Comparison of ENCODE assay signal across 24 cellular contexts in the genomic region with DNA sequence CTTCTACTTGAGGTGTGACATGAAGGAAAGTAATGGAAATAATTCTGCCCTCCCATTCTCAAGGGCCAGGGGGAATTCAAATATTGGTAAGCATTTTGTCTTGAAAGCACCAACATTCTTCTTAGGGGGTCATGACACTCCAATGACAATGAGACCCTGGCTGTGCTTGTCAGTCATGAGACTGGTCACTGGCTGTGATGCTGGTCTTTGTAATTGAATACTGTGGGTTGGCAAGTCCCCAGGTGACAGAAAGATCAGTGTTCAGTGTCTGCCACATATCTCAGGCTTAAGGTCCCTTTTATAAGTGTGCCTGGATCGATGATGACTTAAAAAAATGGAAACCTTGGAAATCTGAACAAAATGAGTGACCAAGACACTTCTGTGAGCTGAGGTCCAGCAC.
DNase-seq lines count a peak whose midpoint lies in the region; ATAC-seq, FAIRE-seq and TF ChIP-seq lines count a peak whose summit lies in the region.
"Had no signal": no experiment of that assay in that cellular context is flagged by ENCODE, and none has a peak within 500 bp of the region (broad histone marks: within the 10 kb centered on the region; RNA-seq: fewer than 3 reads in every experiment).

No MANE protein-coding gene starts in this region.

- H4K20me1 ChIP-seq in HepG2 (ENCODE audit: insufficient read depth, low read length): no peaks in the 10 kb centered on the region
- H4K20me1 ChIP-seq: BLaER1 treated with 17β-estradiol and CSF1 and Interleukin-3, amounts not matched to agents 10 nM and 100 nM had no signal

- H3K9ac ChIP-seq in liver (ENCODE audit: low read depth in 1 of 2, low read length in 2 of 2) (no peak overlapping the region), HepG2 (ENCODE audit: insufficient read depth, low read depth, low read length) (no peak overlapping the region)
- H3K9ac ChIP-seq: BLaER1 treated with 17β-estradiol and CSF1 and Interleukin-3, amounts not matched to agents 10 nM and 100 nM; GM23248 had no signal

- TF ChIP-seq CTCF in liver (IDR thresholded peaks at IDR 0.05; ENCODE audit: low read depth, low read length, missing input control): no peak
- no peak for TF ChIP-seq CTCF in HepG2 (CRISPR knock-in tag; IDR thresholded peaks at IDR 0.05)
- no peak for TF ChIP-seq CTCF in gastrocnemius medialis (IDR thresholded peaks at IDR 0.05 in 4 of 5, conservative IDR thresholded peaks at IDR 0.05 in 1 of 5)

- intact Hi-C loops in HepG2 (cut with micrococcal nuclease; ENCODE audit: unreplicated experiment) (no loop called here), gastrocnemius medialis (cut with DNase I; ENCODE audit: low total_unique reads) (no loop called here)

- no peak for FAIRE-seq in HepG2 (lab: Jason Lieb, UNC)
- FAIRE-seq: A549, D721Med, GM12891 had no signal

- H3K27ac ChIP-seq in liver (ENCODE audit: low read depth in 1 of 2, low read length in 2 of 2): no peak overlapping the region
- no peak overlapping the region for H3K27ac ChIP-seq in HepG2 (ENCODE audit: extremely low read length, insufficient read depth, low read length)
- peak overlapping the region in 2 of 4 donors; percentile 25 to 44 for H3K27ac ChIP-seq in gastrocnemius medialis
- H3K27ac ChIP-seq: 22Rv1; A549; BLaER1 treated with 17β-estradiol and CSF1 and Interleukin-3, amounts not matched to agents 10 nM and 100 nM; GM23248 had no signal

- CTCF ChIA-PET in HepG2 (lab: Yijun Ruan, JAX; ENCODE audit: low intra/inter-chr PET ratio, low total read pairs): no interaction called here

- no peaks in the 10 kb centered on the region for H3K4me1 ChIP-seq in liver (ENCODE audit: control insufficient read depth in 4 of 4, insufficient read depth in 4 of 4, low read length in 3 of 4)
- H3K4me1 ChIP-seq in HepG2 (ENCODE audit: insufficient read depth, low read length): peaks cover 9% of the 10 kb centered on the region; the same call in 1 of the 2 replicates
- peaks cover 0 to 2% of the 10 kb centered on the region in 2 donors for H3K4me1 ChIP-seq in gastrocnemius medialis
- H3K4me1 ChIP-seq: A549; BE2C; BLaER1 treated with 17β-estradiol and CSF1 and Interleukin-3, amounts not matched to agents 10 nM and 100 nM; HAP-1 had no signal

- peak overlapping the region in 2 of 3 donors; percentile 35 to 70 for H3K4me3 ChIP-seq in liver (ENCODE audit: low read depth in 1 of 3, low read length in 3 of 3)
- no peak overlapping the region for H3K4me3 ChIP-seq in HepG2 (replicated peaks in 1 of 3; ENCODE audit: insufficient read depth in 1 of 3, low read depth in 2 of 3, low read length in 3 of 3)
- no peak overlapping the region for H3K4me3 ChIP-seq in gastrocnemius medialis
- H3K4me3 ChIP-seq: A549; BLaER1 treated with 17β-estradiol and CSF1 and Interleukin-3, amounts not matched to agents 10 nM and 100 nM; GM23248; HAP-1 had no signal

- TF ChIP-seq POLR2A in HepG2 (IDR thresholded peaks at IDR 0.05; ENCODE audit: insufficient read depth in 1 of 2, low read depth in 2 of 2, low read length in 2 of 2) (no peak), gastrocnemius medialis (IDR thresholded peaks at IDR 0.05) (no peak)

- H3K4me2 ChIP-seq in HepG2 (ENCODE audit: low read depth, low read length): no peak overlapping the region
- H3K4me2 ChIP-seq: A549; BLaER1 treated with 17β-estradiol and CSF1 and Interleukin-3, amounts not matched to agents 10 nM and 100 nM had no signal

- no peaks in the 10 kb centered on the region for H3K79me2 ChIP-seq in HepG2 (ENCODE audit: insufficient read depth, low read length)

- peaks cover 11 to 50% (median 44%) of the 10 kb centered on the region in 4 donors for H3K9me3 ChIP-seq in liver (ENCODE audit: control insufficient read depth in 4 of 4, low read length in 3 of 4)
- H3K9me3 ChIP-seq in HepG2 (ENCODE audit: low read length): peaks cover 60% of the 10 kb centered on the region
- peaks cover 0 to 3% (median 0%) of the 10 kb centered on the region in 3 donors for H3K9me3 ChIP-seq in gastrocnemius medialis
- H3K9me3 ChIP-seq: HAP-1 had no signal

- WGBS in liver: 57% methylated on average over 1 of the region's 1 CpG
- 70% methylated on average over 1 of the region's 1 CpG for WGBS in HepG2 (ENCODE audit: low lambda C conversion rate)

- BruUV-seq in HepG2 (replicated peaks; lab: Mats Ljungman, UMichigan): no TSS peak

- no peak for DNase-seq in HepG2 (ENCODE audit: low spot score)
- DNase-seq in myocyte (ENCODE audit: low read depth): peak; percentile 73
- DNase-seq in gastrocnemius medialis: no peak
- no peak for DNase-seq in SW480 (ENCODE audit: low spot score)
- DNase-seq: ACHN; AML-193; BE2C; CD4-positive, alpha-beta T cell; CD8-positive, alpha-beta memory T cell; DMS 273 treated with DMSO at 0.1 percent for 48 hours; DMS53; DMS79 treated with DMSO at 0.1 percent for 48 hours; GF-D8; GM23248; HFFc6 had no signal

- POLR2A ChIA-PET in HepG2 (lab: Yijun Ruan, JAX): no interaction called here

- H3K27me3 ChIP-seq in liver (ENCODE audit: control insufficient read depth in 4 of 4, insufficient read depth in 4 of 4, low read length in 3 of 4): no peaks in the 10 kb centered on the region
- no peaks in the 10 kb centered on the region for H3K27me3 ChIP-seq in HepG2 (ENCODE audit: control insufficient read depth in 1 of 2, insufficient read depth in 2 of 2, low read length in 2 of 2)
- H3K27me3 ChIP-seq in gastrocnemius medialis: no peaks in the 10 kb centered on the region
- H3K27me3 ChIP-seq: BE2C; BLaER1 treated with 17β-estradiol and CSF1 and Interleukin-3, amounts not matched to agents 10 nM and 100 nM had no signal

- H3K36me3 ChIP-seq in liver (ENCODE audit: control insufficient read depth in 4 of 4, insufficient read depth in 3 of 4, low read depth in 1 of 4, low read length in 3 of 4) (peaks cover 8 to 77% (median 63%) of the 10 kb centered on the region in 4 donors), HepG2 (replicated peaks in 1 of 2; ENCODE audit: control insufficient read depth in 1 of 2, insufficient read depth in 2 of 2, low read length in 2 of 2) (peaks cover 4 to 45% of the 10 kb centered on the region in 2 experiments; a peak in 4 of 5 replicates), gastrocnemius medialis (peaks cover 0 to 91% of the 10 kb centered on the region in 2 donors)
- H3K36me3 ChIP-seq: HAP-1 had no signal

- in situ Hi-C loops in HepG2 (cut with HindIII; ENCODE audit: extremely low pct_ligation_motif_present, low pct_unique_long_range_greater_than_20kb): no loop called here
- in situ Hi-C loops in gastrocnemius medialis (cut with MboI; ENCODE audit: low sequenced_read_pairs in 4 of 4): no loop called here

- ATAC-seq in HepG2 (no peak), gastrocnemius medialis (peak; percentile 36 to 62), GM19324 (IDR thresholded peaks at IDR 0.05; ENCODE audit: low FRiP score, unreplicated experiment) (no peak), HG02884 (IDR thresholded peaks at IDR 0.05; ENCODE audit: unreplicated experiment) (no peak)
- ATAC-seq: A549 had no signal

- no peak for TF ChIP-seq RAD21 in liver (IDR thresholded peaks at IDR 0.05)
- no peak for TF ChIP-seq RAD21 in HepG2 (CRISPR knock-in tag; IDR thresholded peaks at IDR 0.05)

- H2AFZ ChIP-seq in HepG2 (ENCODE audit: low read length): no peak overlapping the region
- H2AFZ ChIP-seq: GM23248 had no signal

- TF ChIP-seq EP300 in HepG2 (IDR thresholded peaks at IDR 0.05; ENCODE audit: low read depth in 2 of 2, low read length in 2 of 2): no peak
- TF ChIP-seq EP300 in HepG2 (CRISPR knock-in tag; IDR thresholded peaks at IDR 0.05; ENCODE audit: borderline replicate concordance): no peak

TF ChIP-seq in liver, 16 proteins besides CTCF, POLR2A, EP300 and RAD21 (continues in another document):
- no peak for TF ChIP-seq FOXA2 (IDR thresholded peaks at IDR 0.05)

TF ChIP-seq in HepG2, 621 proteins besides CTCF, POLR2A, EP300 and RAD21 (continues in another document):
- no peak for TF ChIP-seq POLR2G (IDR thresholded peaks at IDR 0.05; ENCODE audit: low read depth, low read length)
- TF ChIP-seq, protein P1, sequence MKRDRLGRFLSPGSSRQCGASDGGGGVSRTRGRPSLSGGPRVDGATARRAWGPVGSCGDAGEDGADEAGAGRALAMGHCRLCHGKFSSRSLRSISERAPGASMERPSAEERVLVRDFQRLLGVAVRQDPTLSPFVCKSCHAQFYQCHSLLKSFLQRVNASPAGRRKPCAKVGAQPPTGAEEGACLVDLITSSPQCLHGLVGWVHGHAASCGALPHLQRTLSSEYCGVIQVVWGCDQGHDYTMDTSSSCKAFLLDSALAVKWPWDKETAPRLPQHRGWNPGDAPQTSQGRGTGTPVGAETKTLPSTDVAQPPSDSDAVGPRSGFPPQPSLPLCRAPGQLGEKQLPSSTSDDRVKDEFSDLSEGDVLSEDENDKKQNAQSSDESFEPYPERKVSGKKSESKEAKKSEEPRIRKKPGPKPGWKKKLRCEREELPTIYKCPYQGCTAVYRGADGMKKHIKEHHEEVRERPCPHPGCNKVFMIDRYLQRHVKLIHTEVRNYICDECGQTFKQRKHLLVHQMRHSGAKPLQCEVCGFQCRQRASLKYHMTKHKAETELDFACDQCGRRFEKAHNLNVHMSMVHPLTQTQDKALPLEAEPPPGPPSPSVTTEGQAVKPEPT (CRISPR knock-in tag; IDR thresholded peaks at IDR 0.05; ENCODE audit: low read depth): no peak
- no peak for TF ChIP-seq BCL6 (CRISPR knock-in tag; IDR thresholded peaks at IDR 0.05)
- no peak for TF ChIP-seq ZNF547 (CRISPR knock-in tag; IDR thresholded peaks at IDR 0.05)
- TF ChIP-seq, protein P2, sequence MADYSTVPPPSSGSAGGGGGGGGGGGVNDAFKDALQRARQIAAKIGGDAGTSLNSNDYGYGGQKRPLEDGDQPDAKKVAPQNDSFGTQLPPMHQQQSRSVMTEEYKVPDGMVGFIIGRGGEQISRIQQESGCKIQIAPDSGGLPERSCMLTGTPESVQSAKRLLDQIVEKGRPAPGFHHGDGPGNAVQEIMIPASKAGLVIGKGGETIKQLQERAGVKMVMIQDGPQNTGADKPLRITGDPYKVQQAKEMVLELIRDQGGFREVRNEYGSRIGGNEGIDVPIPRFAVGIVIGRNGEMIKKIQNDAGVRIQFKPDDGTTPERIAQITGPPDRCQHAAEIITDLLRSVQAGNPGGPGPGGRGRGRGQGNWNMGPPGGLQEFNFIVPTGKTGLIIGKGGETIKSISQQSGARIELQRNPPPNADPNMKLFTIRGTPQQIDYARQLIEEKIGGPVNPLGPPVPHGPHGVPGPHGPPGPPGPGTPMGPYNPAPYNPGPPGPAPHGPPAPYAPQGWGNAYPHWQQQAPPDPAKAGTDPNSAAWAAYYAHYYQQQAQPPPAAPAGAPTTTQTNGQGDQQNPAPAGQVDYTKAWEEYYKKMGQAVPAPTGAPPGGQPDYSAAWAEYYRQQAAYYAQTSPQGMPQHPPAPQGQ (CRISPR knock-in tag; IDR thresholded peaks at IDR 0.05; ENCODE audit: borderline replicate concordance): no peak
- TF ChIP-seq RBM22 (optimal IDR thresholded peaks at IDR 0.05; ENCODE audit: low read length): no peak
- TF ChIP-seq CBX5 (CRISPR knock-in tag; IDR thresholded peaks at IDR 0.05; ENCODE audit: borderline replicate concordance): no peak
- TF ChIP-seq ATM (IDR thresholded peaks at IDR 0.05; ENCODE audit: borderline replicate concordance): no peak
- TF ChIP-seq KLF6 (CRISPR knock-in tag; IDR thresholded peaks at IDR 0.05): no peak
- no peak for TF ChIP-seq ELF4 (CRISPR knock-in tag; IDR thresholded peaks at IDR 0.05; ENCODE audit: borderline replicate concordance)

Comparison
In these comparisons a context has a peak if more than half of its experiments do, and no peak if none do; other contexts are left out.
1. H3K4me3 ChIP-seq: peak in liver (2 of 3); none in HepG2 (0 of 3) and gastrocnemius medialis (0 of 4).
2. ATAC-seq: peak in gastrocnemius medialis (2 of 2); none in HepG2 (single experiment), GM19324 (single experiment) and HG02884 (single experiment).